ENCODE assay signal across 14 cellular contexts in the genomic region with DNA sequence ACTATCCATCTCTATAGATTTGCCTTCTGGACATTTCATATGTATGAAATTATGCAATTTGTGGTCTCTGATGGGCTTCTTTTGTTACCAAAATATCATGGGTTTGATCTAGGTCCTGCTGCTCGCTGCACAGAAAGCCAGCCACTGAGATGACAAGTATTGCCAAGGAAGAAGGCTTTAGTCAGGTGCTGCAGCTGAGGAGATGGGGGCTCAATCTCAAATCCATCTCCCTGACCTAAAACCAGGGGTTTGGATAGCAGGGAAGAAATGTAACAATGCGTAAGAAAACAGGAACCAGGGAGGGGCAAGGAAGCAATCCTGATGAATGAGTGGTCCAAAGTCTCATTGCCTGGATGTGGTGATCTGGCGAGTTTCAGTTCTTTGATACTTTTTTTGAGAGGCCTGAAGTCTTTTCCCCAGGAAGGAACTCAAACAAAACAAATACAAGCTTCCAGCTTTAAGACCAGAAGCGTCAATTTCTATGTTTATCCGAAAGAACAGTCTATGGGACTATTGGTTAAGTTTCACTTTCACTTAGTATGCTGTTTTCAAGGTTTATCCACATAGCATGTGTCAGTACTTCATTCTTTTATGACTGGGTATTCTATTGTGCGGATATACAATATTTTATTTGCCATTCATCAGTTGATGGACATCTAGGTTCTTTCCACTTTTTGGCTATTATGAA. TPM values are rescaled to one million over a fixed set of nuclear protein-coding genes. Genes with fewer than 3 reads are reported as not detected.
DNase-seq lines count a peak whose midpoint lies in the region; ATAC-seq and TF ChIP-seq lines count a peak whose summit lies in the region.
"Had no signal": no experiment of that assay in that cellular context is flagged by ENCODE, and none has a peak within 500 bp of the region (broad histone marks: within the 10 kb centered on the region; RNA-seq: fewer than 3 reads in every experiment).

No MANE protein-coding gene starts in this region.

- H3K4me1 Mint-ChIP-seq in activated naive CD8-positive, alpha-beta T cell (ENCODE audit: low read depth) = peaks cover 17% of the 10 kb centered on the region
- H3K4me1 Mint-ChIP-seq in activated naive CD8-positive, alpha-beta T cell treated with anti-CD3 and anti-CD28 coated beads for 36 hours = peaks cover 8% of the 10 kb centered on the region
- H3K4me1 Mint-ChIP-seq in activated B cell treated with CpG ODN at 0.5 μM for 24 hours = peaks cover 39% of the 10 kb centered on the region

- no peak for ATAC-seq in activated B cell treated with CpG ODN at 0.5 μM for 24 hours (ENCODE audit: low read depth)
- peak; percentile 21 for ATAC-seq in left lobe of liver
- no peak for ATAC-seq in GM21381 (IDR thresholded peaks at IDR 0.05; ENCODE audit: unreplicated experiment)
- ATAC-seq: body of pancreas, left lung had no signal

- H3K27ac Mint-ChIP-seq in activated naive CD8-positive, alpha-beta T cell = peak overlapping the region; percentile 10
- no peak overlapping the region for H3K27ac Mint-ChIP-seq in activated naive CD8-positive, alpha-beta T cell treated with anti-CD3 and anti-CD28 coated beads for 36 hours
- peak overlapping the region; percentile 13 for H3K27ac Mint-ChIP-seq in activated B cell treated with CpG ODN at 0.5 μM for 24 hours

- no peaks in the 10 kb centered on the region for H3K9me3 Mint-ChIP-seq in activated naive CD8-positive, alpha-beta T cell (ENCODE audit: low read depth)
- no peaks in the 10 kb centered on the region for H3K9me3 Mint-ChIP-seq in activated naive CD8-positive, alpha-beta T cell treated with anti-CD3 and anti-CD28 coated beads for 36 hours
- H3K9me3 Mint-ChIP-seq in activated B cell treated with CpG ODN at 0.5 μM for 24 hours = no peaks in the 10 kb centered on the region

- peak overlapping the region in 4 of 5 donors; percentile 23 to 53 (median 38) for H3K4me3 ChIP-seq in subcutaneous abdominal adipose tissue (ENCODE audit: low read depth in 1 of 5, low read length in 5 of 5)
- H3K4me3 ChIP-seq: body of pancreas had no signal

- H3K4me1 ChIP-seq in subcutaneous abdominal adipose tissue (ENCODE audit: control insufficient read depth in 5 of 5, insufficient read depth in 5 of 5, low read length in 5 of 5) = peaks cover 0 to 24% (median 16%) of the 10 kb centered on the region in 5 donors
- H3K4me1 ChIP-seq: BE2C had no signal

- no peaks in the 10 kb centered on the region for H3K27me3 Mint-ChIP-seq in activated naive CD8-positive, alpha-beta T cell
- peaks cover 4% of the 10 kb centered on the region for H3K27me3 Mint-ChIP-seq in activated naive CD8-positive, alpha-beta T cell treated with anti-CD3 and anti-CD28 coated beads for 36 hours
- H3K27me3 Mint-ChIP-seq in activated B cell treated with CpG ODN at 0.5 μM for 24 hours = no peaks in the 10 kb centered on the region

- peak overlapping the region; percentile 17 for H3K4me3 Mint-ChIP-seq in activated naive CD8-positive, alpha-beta T cell
- H3K4me3 Mint-ChIP-seq in activated naive CD8-positive, alpha-beta T cell treated with anti-CD3 and anti-CD28 coated beads for 36 hours = no peak overlapping the region
- peak overlapping the region; percentile 29 for H3K4me3 Mint-ChIP-seq in activated B cell treated with CpG ODN at 0.5 μM for 24 hours

- no peaks in the 10 kb centered on the region for H3K36me3 ChIP-seq in subcutaneous abdominal adipose tissue (ENCODE audit: control insufficient read depth in 5 of 5, insufficient read depth in 5 of 5, low read length in 5 of 5)
- H3K36me3 ChIP-seq: BE2C, left lung had no signal

- intact Hi-C loops in activated B cell treated with CpG ODN at 0.5 μM for 24 hours (cut with micrococcal nuclease) = no loop called here

- POLR2A ChIA-PET in activated B cell treated with CpG ODN at 0.5 μM for 24 hours (lab: Charles Lee) = interaction anchor here (1.4 kb wide), 1 partner anchor 113 kb away, joined by 5 read pairs; no protein-coding TSS in a partner anchor

- H3K36me3 Mint-ChIP-seq in activated naive CD8-positive, alpha-beta T cell = no peaks in the 10 kb centered on the region
- H3K36me3 Mint-ChIP-seq in activated naive CD8-positive, alpha-beta T cell treated with anti-CD3 and anti-CD28 coated beads for 36 hours = peaks cover 2% of the 10 kb centered on the region
- H3K36me3 Mint-ChIP-seq in activated B cell treated with CpG ODN at 0.5 μM for 24 hours (ENCODE audit: low read depth) = peaks cover 1% of the 10 kb centered on the region

- H3K27me3 ChIP-seq in subcutaneous abdominal adipose tissue (ENCODE audit: control insufficient read depth in 5 of 5, insufficient read depth in 4 of 5, low read length in 5 of 5) = no peaks in the 10 kb centered on the region
- H3K27me3 ChIP-seq: BE2C, body of pancreas, left lung had no signal

- peak overlapping the region in 1 of 5 donors; percentile 26 for H3K9ac ChIP-seq in subcutaneous abdominal adipose tissue (ENCODE audit: low read length in 5 of 5)

- H3K27ac ChIP-seq in subcutaneous abdominal adipose tissue (ENCODE audit: low read depth, low read length) = no peak overlapping the region
- H3K27ac ChIP-seq: body of pancreas had no signal

- CTCF ChIA-PET in activated B cell treated with CpG ODN at 0.5 μM for 24 hours (lab: Charles Lee) = no interaction called here

- no peak for DNase-seq in activated naive CD8-positive, alpha-beta T cell treated with anti-CD3 and anti-CD28 coated beads for 36 hours
- DNase-seq in activated B cell treated with CpG ODN at 0.5 μM for 24 hours (no peak), left lobe of liver (ENCODE audit: low spot score) (no peak), NCI-H69 (lab: John Stamatoyannopoulos, UW) (no peak), NCI-H345 treated with DMSO at 0.1 percent for 48 hours (lab: John Stamatoyannopoulos, UW; ENCODE audit: unreplicated experiment) (no peak)
- DNase-seq: activated CD4-positive, alpha-beta T cell treated with anti-CD3 and anti-CD28 coated beads, Interleukin-2, amount 50 U/mL, for 48 hours; BE2C; body of pancreas; left lung; NCI-H2081 treated with DMSO at 0.1 percent for 48 hours; SHP77 had no signal

- H3K9me3 ChIP-seq in subcutaneous abdominal adipose tissue (ENCODE audit: control insufficient read depth in 5 of 5, low read length in 5 of 5) = no peaks in the 10 kb centered on the region
- H3K9me3 ChIP-seq: BE2C, body of pancreas, left lung had no signal

- no peak for TF ChIP-seq CTCF in activated B cell treated with CpG ODN at 0.5 μM for 24 hours (IDR thresholded peaks at IDR 0.05)

RNA-seq across cellular contexts. Expression of a gene that starts 3.4 kb away (rescaled TPM):
- total RNA-seq in activated naive CD8-positive, alpha-beta T cell treated with anti-CD3 and anti-CD28 coated beads for 36 hours = 10 to 100 TPM; 24.3 to 25.8 TPM
- total RNA-seq in activated B cell treated with CpG ODN at 0.5 μM for 24 hours = 1.2 TPM in 2 replicates
- 0.08 TPM for total RNA-seq in left lobe of liver

RNA-seq across cellular contexts. Expression of a gene that starts 16.5 kb away (rescaled TPM):
- total RNA-seq in activated naive CD8-positive, alpha-beta T cell treated with anti-CD3 and anti-CD28 coated beads for 36 hours = under 1 TPM; 0.16 to 0.20 TPM
- total RNA-seq in activated B cell treated with CpG ODN at 0.5 μM for 24 hours (1.4 and 1.9 TPM in 2 replicates), left lobe of liver (not detected)
- total RNA-seq: body of pancreas had no signal

RNA-seq across cellular contexts. Expression of a gene that starts 47.0 kb away (rescaled TPM):
- not detected for total RNA-seq in activated naive CD8-positive, alpha-beta T cell treated with anti-CD3 and anti-CD28 coated beads for 36 hours
- total RNA-seq in activated B cell treated with CpG ODN at 0.5 μM for 24 hours (1.4 and 2.1 TPM in 2 replicates), left lobe of liver (not detected)
- total RNA-seq: body of pancreas had no signal

Comparison
In these comparisons a context has a peak if more than half of its experiments do, and no peak if none do; other contexts are left out.
1. RNA of a gene that starts 3.4 kb away (total RNA-seq): 24.3 to 25.8 TPM in activated naive CD8-positive, alpha-beta T cell treated with anti-CD3 and anti-CD28 coated beads for 36 hours; 1.2 TPM in activated B cell treated with CpG ODN at 0.5 μM for 24 hours and 0.08 TPM in left lobe of liver (single experiment); every median in the first group is over 10 times any median in the second.